Comparison of ENCODE assay signal across 14 cellular contexts in the genomic region with DNA sequence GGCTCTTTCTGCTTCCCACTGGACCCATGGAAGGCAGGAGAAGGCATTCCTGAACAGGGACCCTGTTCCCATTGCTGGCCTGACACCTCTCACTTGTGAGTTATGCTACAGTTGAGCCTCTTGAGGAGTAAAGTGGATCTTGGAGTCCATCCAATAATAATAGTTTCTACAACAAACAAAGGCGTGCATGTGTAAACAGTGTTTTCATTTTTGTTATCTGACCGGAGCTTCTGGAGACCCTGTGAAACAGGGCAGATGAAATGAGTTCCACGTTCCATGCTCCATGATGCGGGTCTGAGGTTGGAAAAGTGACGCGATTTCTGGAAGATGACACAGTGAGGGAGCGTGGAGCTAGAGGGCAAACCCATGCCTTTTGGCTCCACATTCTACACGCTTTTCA.
A peak's percentile ranks its signal among the peaks of the same experiment; 100 is the strongest.
DNase-seq lines count a peak whose midpoint lies in the region; ATAC-seq and TF ChIP-seq lines count a peak whose summit lies in the region.
"Had no signal": no experiment of that assay in that cellular context is flagged by ENCODE, and none has a peak within 500 bp of the region (broad histone marks: within the 10 kb centered on the region; RNA-seq: fewer than 3 reads in every experiment).

No MANE protein-coding gene starts in this region.

- H3K27ac Mint-ChIP-seq in nephron progenitor cell = no peak overlapping the region
- H3K27ac Mint-ChIP-seq in stimulated activated naive CD8-positive, alpha-beta T cell treated with anti-CD3 and anti-CD28 coated beads, Interleukin-15, amount 100 ng/mL, for 72 hours = no peak overlapping the region
- H3K27ac Mint-ChIP-seq: activated CD4-positive, alpha-beta memory T cell treated with anti-CD3 and anti-CD28 coated beads, Interleukin-2, amount 10 ng/mL, durations not matched to agents 7 days and 5 days; activated T-helper 2 cell treated with anti-CD3 and anti-CD28 coated beads, Interferon-gamma antibody, Interleukin-2, Interleukin-4, amounts not matched to agents 10 μg/mL and 5 μg/mL and 100 μg/mL, durations not matched to agents 14 hours and 24 hours and 36 hours; B cell; mesothelial cell of epicardium had no signal

- DNase-seq in COR-L47 (lab: John Stamatoyannopoulos, UW) (peak; percentile 10), LoVo (ENCODE audit: low spot score) (peak; percentile 45), left colon (no peak), nephron progenitor cell (no peak), activated T-cell treated with anti-CD3 and anti-CD28 coated beads for 4 hours (no peak)
- no peak for DNase-seq in stimulated activated naive CD8-positive, alpha-beta T cell treated with anti-CD3 and anti-CD28 coated beads, Interleukin-15, amount 100 ng/mL, for 72 hours
- DNase-seq: activated CD4-positive, alpha-beta memory T cell treated with anti-CD3 and anti-CD28 coated beads, Interleukin-2, amount 10 ng/mL, durations not matched to agents 7 days and 5 days; anterior cingulate cortex; NCI-H1436 had no signal

- H3K9me3 Mint-ChIP-seq in nephron progenitor cell = peaks cover 12% of the 10 kb centered on the region
- peaks cover 0 to 13% of the 10 kb centered on the region in 2 donors for H3K9me3 Mint-ChIP-seq in stimulated activated naive CD8-positive, alpha-beta T cell treated with anti-CD3 and anti-CD28 coated beads, Interleukin-15, amount 100 ng/mL, for 72 hours
- H3K9me3 Mint-ChIP-seq: activated CD4-positive, alpha-beta memory T cell treated with anti-CD3 and anti-CD28 coated beads, Interleukin-2, amount 10 ng/mL, durations not matched to agents 7 days and 5 days; activated T-helper 2 cell treated with anti-CD3 and anti-CD28 coated beads, Interferon-gamma antibody, Interleukin-2, Interleukin-4, amounts not matched to agents 10 μg/mL and 5 μg/mL and 100 μg/mL, durations not matched to agents 14 hours and 24 hours and 36 hours had no signal

- H3K27me3 Mint-ChIP-seq in nephron progenitor cell (ENCODE audit: low read depth, poor library complexity) = peaks cover 3% of the 10 kb centered on the region
- peaks cover 14% of the 10 kb centered on the region for H3K27me3 Mint-ChIP-seq in stimulated activated naive CD8-positive, alpha-beta T cell treated with anti-CD3 and anti-CD28 coated beads, Interleukin-15, amount 100 ng/mL, for 72 hours

- H3K4me1 Mint-ChIP-seq in nephron progenitor cell = peaks cover 27% of the 10 kb centered on the region
- H3K4me1 Mint-ChIP-seq in stimulated activated naive CD8-positive, alpha-beta T cell treated with anti-CD3 and anti-CD28 coated beads, Interleukin-15, amount 100 ng/mL, for 72 hours = no peaks in the 10 kb centered on the region
- H3K4me1 Mint-ChIP-seq: activated CD4-positive, alpha-beta memory T cell treated with anti-CD3 and anti-CD28 coated beads, Interleukin-2, amount 10 ng/mL, durations not matched to agents 7 days and 5 days; B cell had no signal

- H3K27ac ChIP-seq in VCaP = peak overlapping the region; percentile 29

- intact Hi-C loops in left colon (cut with DNase I, micrococcal nuclease) = no loop called here

- no peak overlapping the region for H3K4me3 Mint-ChIP-seq in nephron progenitor cell
- no peak overlapping the region for H3K4me3 Mint-ChIP-seq in stimulated activated naive CD8-positive, alpha-beta T cell treated with anti-CD3 and anti-CD28 coated beads, Interleukin-15, amount 100 ng/mL, for 72 hours
- H3K4me3 Mint-ChIP-seq: activated CD4-positive, alpha-beta memory T cell treated with anti-CD3 and anti-CD28 coated beads, Interleukin-2, amount 10 ng/mL, durations not matched to agents 7 days and 5 days; B cell; mesothelial cell of epicardium had no signal

- peak; percentile 73 for ATAC-seq in left colon
- no peak for ATAC-seq in GM21390 (IDR thresholded peaks at IDR 0.05; ENCODE audit: unreplicated experiment)
- ATAC-seq in stimulated activated naive CD8-positive, alpha-beta T cell treated with anti-CD3 and anti-CD28 coated beads, Interleukin-15, amount 100 ng/mL, for 72 hours = no peak

- TF ChIP-seq CTCF in VCaP (conservative IDR thresholded peaks at IDR 0.05) (no peak), nephron progenitor cell (IDR thresholded peaks at IDR 0.05) (no peak)

- no peaks in the 10 kb centered on the region for H3K36me3 Mint-ChIP-seq in nephron progenitor cell (ENCODE audit: low read depth)
- H3K36me3 Mint-ChIP-seq: mesothelial cell of epicardium had no signal

Comparison
In these comparisons a context has a peak if more than half of its experiments do, and no peak if none do; other contexts are left out.
1. DNase-seq: peak in COR-L47 (single experiment) and LoVo (single experiment); none in left colon (0 of 2), nephron progenitor cell (single experiment), activated T-cell treated with anti-CD3 and anti-CD28 coated beads for 4 hours (single experiment) and stimulated activated naive CD8-positive, alpha-beta T cell treated with anti-CD3 and anti-CD28 coated beads, Interleukin-15, amount 100 ng/mL, for 72 hours (0 of 2).